Comparison of ENCODE assay signal across 22 cellular contexts in genomic region chr7:18623389-18623788, GRCh38.
A peak's percentile ranks its signal among the peaks of the same experiment; 100 is the strongest.
DNase-seq lines count a peak whose midpoint lies in the region; FAIRE-seq and TF ChIP-seq lines count a peak whose summit lies in the region.
"Had no signal": no experiment of that assay in that cellular context is flagged by ENCODE, and none has a peak within 500 bp of the region (broad histone marks: within the 10 kb centered on the region; RNA-seq: fewer than 3 reads in every experiment).

No MANE protein-coding gene starts in this region.

- TF ChIP-seq EP300 in neural cell (conservative IDR thresholded peaks at IDR 0.05; ENCODE audit: poor library complexity, severe bottlenecking) = no peak

- H2AFZ ChIP-seq in mammary epithelial cell (ENCODE audit: low read depth, low read length) (no peak overlapping the region), neural cell (ENCODE audit: low read depth, low read length) (no peak overlapping the region)

- no peak for TF ChIP-seq RAD21 in neural cell (conservative IDR thresholded peaks at IDR 0.05)

- H3K36me3 Mint-ChIP-seq in MCF 10A (ENCODE audit: insufficient read depth, unreplicated experiment) = no peaks in the 10 kb centered on the region
- H3K36me3 Mint-ChIP-seq: CD4-positive, CD25-positive, alpha-beta regulatory T cell had no signal

- no peaks in the 10 kb centered on the region for H3K27me3 Mint-ChIP-seq in MCF 10A (ENCODE audit: insufficient read depth, unreplicated experiment)
- H3K27me3 Mint-ChIP-seq: CD4-positive, CD25-positive, alpha-beta regulatory T cell had no signal

- H3K9me2 ChIP-seq in neural cell (ENCODE audit: insufficient read depth, low read length) = no peaks in the 10 kb centered on the region

- dilution Hi-C loops in mammary epithelial cell (cut with HindIII; ENCODE audit: low sequenced_read_pairs) = no loop called here

- no peaks in the 10 kb centered on the region for H3K9me3 ChIP-seq in mammary epithelial cell (replicated peaks; ENCODE audit: insufficient read depth, low read length)
- H3K9me3 ChIP-seq in neural cell (ENCODE audit: low read length) = no peaks in the 10 kb centered on the region
- no peaks in the 10 kb centered on the region for H3K9me3 ChIP-seq in kidney (ENCODE audit: control insufficient read depth in 1 of 2, low read length in 2 of 2)
- H3K9me3 ChIP-seq: BLaER1, HAP-1 had no signal

- POLR2A ChIA-PET in MCF 10A (lab: Yijun Ruan, JAX) = no interaction called here

- intact Hi-C loops in mammary epithelial cell (cut with micrococcal nuclease) (no loop called here), MCF 10A (cut with micrococcal nuclease) (no loop called here), posterior vena cava (cut with DNase I) (no loop called here), kidney (cut with DNase I) (no loop called here)

- DNase-seq in mammary epithelial cell (peak; percentile 14), MCF 10A (ENCODE audit: unreplicated experiment) (no peak), bronchial epithelial cell (ENCODE audit: low read depth) (peak; percentile 26), NCI-H510A (lab: John Stamatoyannopoulos, UW) (no peak), posterior vena cava (ENCODE audit: low spot score) (no peak), kidney (no peak)
- DNase-seq: CD4-positive, CD25-positive, alpha-beta regulatory T cell; GOT3; HFFc6; NCI-H1048; NCI-H1417; NCI-H1694; NCI-H2081; NCI-H2227 treated with DMSO at 0.1 percent for 48 hours; NCI-H69; SHP77 had no signal

- TF ChIP-seq CTCF in mammary epithelial cell (conservative IDR thresholded peaks at IDR 0.05 in 1 of 2, IDR thresholded peaks at IDR 0.05 in 1 of 2; ENCODE audit: extremely low read depth in 1 of 2, insufficient read depth in 1 of 2, low read depth in 1 of 2, low read length in 2 of 2) (no peak), MCF 10A (IDR thresholded peaks at IDR 0.05; ENCODE audit: unreplicated experiment) (no peak), bronchial epithelial cell (IDR thresholded peaks at IDR 0.05; ENCODE audit: insufficient read depth, low read length, severe bottlenecking) (no peak), neural cell (IDR thresholded peaks at IDR 0.05; ENCODE audit: poor library complexity, severe bottlenecking) (no peak), kidney (IDR thresholded peaks at IDR 0.05; ENCODE audit: borderline replicate concordance, extremely low read depth, insufficient read depth) (no peak)

- H3K27me3 ChIP-seq in mammary epithelial cell (ENCODE audit: insufficient read depth, low read length) (no peaks in the 10 kb centered on the region), bronchial epithelial cell (ENCODE audit: control insufficient read depth, insufficient read depth, low read length) (no peaks in the 10 kb centered on the region), neural cell (ENCODE audit: insufficient read depth, low read depth, low read length) (no peaks in the 10 kb centered on the region)
- H3K27me3 ChIP-seq: BLaER1 had no signal

- BruUV-seq in mammary epithelial cell (replicated peaks; lab: Mats Ljungman, UMichigan) (no TSS peak), MCF 10A (replicated peaks; lab: Mats Ljungman, UMichigan) (no TSS peak)

- H3K4me1 ChIP-seq in mammary epithelial cell (ENCODE audit: insufficient read depth, low read length) (no peaks in the 10 kb centered on the region), kidney (ENCODE audit: control insufficient read depth in 1 of 2, insufficient read depth in 1 of 2, low read depth in 1 of 2, low read length in 2 of 2) (no peaks in the 10 kb centered on the region)
- H3K4me1 ChIP-seq: BLaER1, HAP-1 had no signal

- no peak overlapping the region for H3K4me3 ChIP-seq in mammary epithelial cell (replicated peaks in 1 of 3; ENCODE audit: insufficient read depth in 1 of 3, low read depth in 2 of 3, low read length in 3 of 3)
- H3K4me3 ChIP-seq in bronchial epithelial cell (ENCODE audit: low read depth, low read length) = no peak overlapping the region
- H3K4me3 ChIP-seq in neural cell (ENCODE audit: low read length) = no peak overlapping the region
- no peak overlapping the region for H3K4me3 ChIP-seq in kidney (ENCODE audit: low read length in 2 of 2)
- H3K4me3 ChIP-seq: BLaER1, HAP-1, K562 had no signal

- no peak overlapping the region for H3K27ac Mint-ChIP-seq in MCF 10A (ENCODE audit: low read depth, unreplicated experiment)
- H3K27ac Mint-ChIP-seq: CD4-positive, CD25-positive, alpha-beta regulatory T cell; HFFc6 had no signal

- no peaks in the 10 kb centered on the region for H3K9me3 Mint-ChIP-seq in MCF 10A (ENCODE audit: unreplicated experiment)
- H3K9me3 Mint-ChIP-seq: HFFc6 had no signal

- no peaks in the 10 kb centered on the region for H3F3A ChIP-seq in neural cell (ENCODE audit: insufficient read depth, low read length, poor library complexity, severe bottlenecking)

- H3K4me2 ChIP-seq in mammary epithelial cell (ENCODE audit: insufficient read depth, low read depth, low read length) = no peak overlapping the region
- no peak overlapping the region for H3K4me2 ChIP-seq in neural cell (ENCODE audit: low read length)
- H3K4me2 ChIP-seq: BLaER1 had no signal

- H4K20me1 ChIP-seq in mammary epithelial cell (ENCODE audit: insufficient read depth, low read length) = no peaks in the 10 kb centered on the region
- H4K20me1 ChIP-seq in neural cell (ENCODE audit: insufficient read depth) = no peaks in the 10 kb centered on the region
- H4K20me1 ChIP-seq: BLaER1 had no signal

- CTCF ChIA-PET in mammary epithelial cell (lab: Charles Lee; ENCODE audit: low non-redundant PET) (no interaction called here), MCF 10A (lab: Yijun Ruan, JAX) (interaction anchor here (0.6 kb wide), 1 partner anchor 410 kb away, joined by 3 read pairs; no protein-coding TSS in a partner anchor)

- FAIRE-seq in bronchial epithelial cell (lab: Jason Lieb, UNC) (no peak), kidney (lab: Jason Lieb, UNC) (no peak)
- FAIRE-seq: HTR-8/SVneo, K562 had no signal

- H3K9ac ChIP-seq in mammary epithelial cell (ENCODE audit: insufficient read depth, low read length) = no peak overlapping the region
- no peak overlapping the region for H3K9ac ChIP-seq in neural cell (ENCODE audit: low read length)
- no peak overlapping the region for H3K9ac ChIP-seq in kidney (ENCODE audit: low read length in 2 of 2)
- H3K9ac ChIP-seq: BLaER1 had no signal

- H3K4me1 Mint-ChIP-seq in MCF 10A (ENCODE audit: insufficient read depth, unreplicated experiment) = no peaks in the 10 kb centered on the region

- in situ Hi-C loops in mammary epithelial cell (cut with MboI; ENCODE audit: low sequenced_read_pairs in 2 of 2) = no loop called here

- H3K4me3 Mint-ChIP-seq in MCF 10A (ENCODE audit: unreplicated experiment) = no peak overlapping the region
- H3K4me3 Mint-ChIP-seq: CD4-positive, CD25-positive, alpha-beta regulatory T cell; HFFc6 had no signal

- H3K27ac ChIP-seq in mammary epithelial cell (ENCODE audit: insufficient read depth, low read depth, low read length) = no peak overlapping the region
- peak overlapping the region; percentile 15 for H3K27ac ChIP-seq in neural cell (ENCODE audit: low read length)
- H3K27ac ChIP-seq in kidney (ENCODE audit: low read depth in 2 of 2, low read length in 2 of 2) = no peak overlapping the region
- H3K27ac ChIP-seq: BLaER1, RWPE1 had no signal

- 93% methylated on average over 3 of the region's 3 CpGs for WGBS in mammary epithelial cell (ENCODE audit: low coverage, missing lambda C conversion rate)

- H3K79me2 ChIP-seq in mammary epithelial cell (ENCODE audit: insufficient read depth, low read length) (no peaks in the 10 kb centered on the region), neural cell (replicated peaks; ENCODE audit: insufficient read depth, low read length) (no peaks in the 10 kb centered on the region)

- H3K36me3 ChIP-seq in mammary epithelial cell (ENCODE audit: insufficient read depth, low read length) = no peaks in the 10 kb centered on the region
- no peaks in the 10 kb centered on the region for H3K36me3 ChIP-seq in bronchial epithelial cell (ENCODE audit: control insufficient read depth, insufficient read depth, low read length)
- H3K36me3 ChIP-seq in neural cell (ENCODE audit: insufficient read depth, low read length) = no peaks in the 10 kb centered on the region
- H3K36me3 ChIP-seq in kidney (ENCODE audit: control insufficient read depth in 1 of 2, insufficient read depth in 2 of 2, low read length in 2 of 2) = no peaks in the 10 kb centered on the region

TF ChIP-seq in neural cell, 6 proteins besides CTCF, POLR2A, EP300 and RAD21:
- TF ChIP-seq EZH2 (IDR thresholded peaks at IDR 0.05; ENCODE audit: borderline replicate concordance, insufficient read depth, low read length, poor library complexity, severe bottlenecking) (no peak), MXI1 (conservative IDR thresholded peaks at IDR 0.05; ENCODE audit: poor library complexity, severe bottlenecking) (no peak), REST (IDR thresholded peaks at IDR 0.05; ENCODE audit: borderline replicate concordance) (no peak), SMC3 (conservative IDR thresholded peaks at IDR 0.05; ENCODE audit: poor library complexity) (no peak), POLR2AphosphoS5 (IDR thresholded peaks at IDR 0.05) (no peak), TAF1 (IDR thresholded peaks at IDR 0.05; ENCODE audit: low read depth) (no peak)

Comparison
In these comparisons a context has a peak if more than half of its experiments do, and no peak if none do; other contexts are left out.
1. DNase-seq: peak in mammary epithelial cell (single experiment) and bronchial epithelial cell (single experiment); none in MCF 10A (single experiment), NCI-H510A (single experiment), posterior vena cava (single experiment) and kidney (single experiment).